7 cellular contexts compared by ENCODE assay signal in the genomic region with DNA sequence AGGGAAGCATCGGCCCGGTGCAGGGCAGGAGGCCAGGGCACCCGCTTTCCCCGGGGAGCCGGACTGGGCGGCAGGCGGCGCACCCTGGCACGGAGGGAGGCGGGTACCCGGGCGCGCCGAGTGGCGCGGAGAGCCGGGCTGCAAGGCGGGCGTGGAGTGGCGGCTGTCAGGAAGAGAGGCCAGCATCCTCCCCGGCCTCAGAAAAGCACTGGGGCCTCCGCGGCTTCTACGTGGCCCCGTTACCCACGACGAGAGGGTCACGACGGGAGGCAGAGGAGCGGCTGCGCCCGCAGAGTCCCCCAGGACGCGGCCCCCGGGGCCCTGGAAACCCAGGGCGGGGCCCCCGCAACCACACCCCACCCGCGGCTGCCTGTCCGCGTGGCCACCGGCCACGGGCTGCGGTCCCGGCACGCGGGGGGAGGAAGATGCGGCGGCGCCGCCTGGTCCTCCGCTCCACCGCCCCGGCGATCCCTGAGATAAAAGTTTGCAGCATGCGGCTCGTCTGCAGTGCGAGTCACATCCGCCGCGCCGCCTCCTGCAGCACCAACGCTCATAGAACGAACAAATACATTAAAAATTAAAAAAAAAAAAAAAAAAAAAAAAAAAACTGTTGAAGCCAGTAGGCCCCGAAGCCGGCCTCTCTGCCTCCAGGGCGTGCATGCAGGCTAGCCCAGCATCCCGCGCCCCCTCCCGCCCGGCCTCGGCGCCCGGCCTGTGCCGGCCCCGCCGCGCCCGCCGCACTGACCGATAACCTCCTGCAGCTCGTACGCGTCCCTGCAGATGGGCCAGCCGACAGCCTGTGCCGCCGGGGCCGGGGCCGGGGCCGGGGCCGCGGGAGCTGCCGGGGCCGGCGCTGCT. TPM values are rescaled to one million over a fixed set of nuclear protein-coding genes. Genes with fewer than 3 reads are reported as not detected.
DNase-seq lines count a peak whose midpoint lies in the region; TF ChIP-seq lines count a peak whose summit lies in the region.

No MANE protein-coding gene starts in this region.

- TF ChIP-seq CTCF in GM13977 (IDR thresholded peaks at IDR 0.05; ENCODE audit: extremely low read depth, insufficient read depth, missing control alignments): no peak
- TF ChIP-seq CTCF in HFF-Myc (IDR thresholded peaks at IDR 0.05; ENCODE audit: low read depth, low read length, missing control alignments): peak; percentile 44

- in situ Hi-C loops in GM13977 (cut with MboI; ENCODE audit: low pct_unique_long_range_greater_than_20kb, low sequenced_read_pairs, unreplicated experiment): no loop called here

- H3K4me3 ChIP-seq in HFF-Myc (replicated peaks; ENCODE audit: low read depth, low read length): peak overlapping the region; percentile 66

- DNase-seq in GM13977 (ENCODE audit: low spot score) (peak; percentile 66), HFF-Myc (ENCODE audit: extremely low read depth, low read depth) (no peak), NAMALWA (ENCODE audit: low spot score) (peak; percentile 84), cerebellum (ENCODE audit: low spot score) (peak; percentile 44), kidney tubule cell (ENCODE audit: low spot score) (peak; percentile 76)
- DNase-seq in activated CD4-positive, alpha-beta T cell treated with anti-CD3 and anti-CD28 coated beads for 1 hour: peak; percentile 68
- DNase-seq in stimulated activated CD4-positive, alpha-beta T cell treated with anti-CD3 and anti-CD28 coated beads, Interleukin-1b, Interleukin-23, amount 100 ng/mL, for 1 hour (ENCODE audit: low read depth in 2 of 2): peak; percentile 24 to 34

RNA-seq across cellular contexts. Expression of a gene that starts 0.7 kb away (rescaled TPM):
- total RNA-seq in cerebellum: 37.4 TPM
